ENCODE assay signal across 8 cellular contexts in genomic region chr7:29609162-29610030, GRCh38. TPM values are rescaled to one million over a fixed set of nuclear protein-coding genes. Genes with fewer than 3 reads are reported as not detected.
DNase-seq lines count a peak whose midpoint lies in the region; ATAC-seq and TF ChIP-seq lines count a peak whose summit lies in the region.

No MANE protein-coding gene starts in this region.

- H3K9me3 ChIP-seq in heart left ventricle (no peaks in the 10 kb centered on the region), tibial artery (no peaks in the 10 kb centered on the region)

- TF ChIP-seq POLR2A in heart left ventricle (IDR thresholded peaks at IDR 0.05): no peak

- H3K4me1 ChIP-seq in heart left ventricle: peaks cover 0 to 9% (median 0%) of the 10 kb centered on the region in 12 donors
- H3K4me1 ChIP-seq in tibial artery: peaks cover 0 to 2% (median 0%) of the 10 kb centered on the region in 4 donors

- peak; percentile 60 for DNase-seq in AG08395 (ENCODE audit: low spot score)
- DNase-seq in HS-27A (ENCODE audit: low read depth): peak; percentile 33
- peak; percentile 83 to 87 for DNase-seq in SHP77 (lab: John Stamatoyannopoulos, UW)
- DNase-seq in heart left ventricle: no peak
- DNase-seq in tibial artery: no peak
- no peak for DNase-seq in hepatic stellate cell (ENCODE audit: low spot score)

- H3K27me3 ChIP-seq in heart left ventricle (no peaks in the 10 kb centered on the region), tibial artery (no peaks in the 10 kb centered on the region)

- 50 to 58% (median 55%) methylated on average over 15 of the region's 15 CpGs for WGBS in heart left ventricle, 4 donors

- H3K36me3 ChIP-seq in heart left ventricle (no peaks in the 10 kb centered on the region), tibial artery (no peaks in the 10 kb centered on the region)

- intact Hi-C loops in heart left ventricle (cut with DNase I) (no loop called here), tibial artery (cut with DNase I; ENCODE audit: low total_unique reads) (no loop called here)

- TF ChIP-seq CTCF in heart left ventricle (IDR thresholded peaks at IDR 0.05): peak; percentile 39 to 71 (median 51)
- TF ChIP-seq CTCF in tibial artery (IDR thresholded peaks at IDR 0.05): peak; percentile 17 to 30

- ATAC-seq in heart left ventricle (peak in 2 of 4 donors; percentile 51 to 67), HG02588 (IDR thresholded peaks at IDR 0.05; ENCODE audit: unreplicated experiment) (no peak), GM18907 (IDR thresholded peaks at IDR 0.05; ENCODE audit: unreplicated experiment) (no peak)

- H3K4me3 ChIP-seq in heart left ventricle: no peak overlapping the region
- H3K4me3 ChIP-seq in tibial artery: no peak overlapping the region

- H3K27ac ChIP-seq in heart left ventricle (no peak overlapping the region), tibial artery (no peak overlapping the region)

RNA-seq across cellular contexts. Expression of gene PRR15, which starts 45.8 kb away (rescaled TPM):
- total RNA-seq in heart left ventricle: 1 to 10 TPM in 1 of 9 donors, under 1 TPM in 4, not detected in 4; 0.17 to 7.0 (median 0.29) TPM
- polyA plus RNA-seq in heart left ventricle: under 1 TPM; 0.27 to 0.29 TPM

Comparison
In these comparisons a context has a peak if more than half of its experiments do, and no peak if none do; other contexts are left out.
1. DNase-seq: peak in AG08395 (single experiment), HS-27A (single experiment) and SHP77 (2 of 2); none in heart left ventricle (0 of 5), tibial artery (0 of 2) and hepatic stellate cell (single experiment).